8 cellular contexts compared by ENCODE assay signal in the genomic region with DNA sequence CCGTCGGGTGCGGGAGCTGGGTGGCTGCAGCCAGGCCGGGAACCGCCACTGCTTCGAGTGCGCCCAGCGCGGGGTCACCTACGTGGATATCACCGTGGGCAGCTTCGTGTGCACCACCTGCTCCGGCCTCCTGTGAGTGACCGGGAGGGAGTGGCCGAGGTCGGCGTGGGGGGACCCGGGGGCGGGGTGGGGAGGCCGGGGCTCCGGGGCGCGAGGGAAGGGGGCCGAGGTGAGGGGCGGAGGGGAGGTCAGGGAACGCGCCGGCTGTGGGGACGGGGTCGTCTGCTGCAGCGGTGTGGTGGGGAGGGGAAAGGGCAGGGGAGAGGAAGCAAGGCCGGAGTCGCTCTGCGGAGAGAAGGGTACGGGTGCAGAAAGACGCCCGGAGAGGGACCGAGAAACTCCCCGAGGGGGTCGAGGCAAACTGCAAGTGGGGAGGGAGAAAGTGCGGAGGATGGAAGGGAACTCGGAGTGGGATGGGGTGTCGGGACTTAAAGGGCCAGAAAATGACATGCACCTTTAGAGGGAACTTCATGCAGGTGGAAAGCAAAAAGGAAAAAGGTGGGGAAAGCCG. TPM values are rescaled to one million over a fixed set of nuclear protein-coding genes. Genes with fewer than 3 reads are reported as not detected.
A peak's percentile ranks its signal among the peaks of the same experiment; 100 is the strongest.
DNase-seq lines count a peak whose midpoint lies in the region; ATAC-seq and TF ChIP-seq lines count a peak whose summit lies in the region.

No MANE protein-coding gene starts in this region.

- peak overlapping the region; percentile 100 for H3K4me3 Mint-ChIP-seq in activated CD8-positive, alpha-beta T cell treated with anti-CD3 and anti-CD28 coated beads, Interleukin-2, amount 10 ng/mL, durations not matched to agents 7 days and 5 days
- H3K4me3 Mint-ChIP-seq in stimulated activated naive CD8-positive, alpha-beta T cell treated with anti-CD3 and anti-CD28 coated beads, Interleukin-15, amount 100 ng/mL, for 72 hours: peak overlapping the region; percentile 85 to 97

- no peaks in the 10 kb centered on the region for H3K27me3 Mint-ChIP-seq in activated CD8-positive, alpha-beta T cell treated with anti-CD3 and anti-CD28 coated beads, Interleukin-2, amount 10 ng/mL, durations not matched to agents 7 days and 5 days (ENCODE audit: low read depth)
- H3K27me3 Mint-ChIP-seq in stimulated activated naive CD8-positive, alpha-beta T cell treated with anti-CD3 and anti-CD28 coated beads, Interleukin-15, amount 100 ng/mL, for 72 hours: no peaks in the 10 kb centered on the region

- H3K9me3 Mint-ChIP-seq in activated CD8-positive, alpha-beta T cell treated with anti-CD3 and anti-CD28 coated beads, Interleukin-2, amount 10 ng/mL, durations not matched to agents 7 days and 5 days (ENCODE audit: insufficient read depth): no peaks in the 10 kb centered on the region
- H3K9me3 Mint-ChIP-seq in stimulated activated naive CD8-positive, alpha-beta T cell treated with anti-CD3 and anti-CD28 coated beads, Interleukin-15, amount 100 ng/mL, for 72 hours: no peaks in the 10 kb centered on the region

- peak overlapping the region; percentile 87 for H3K27ac Mint-ChIP-seq in activated CD8-positive, alpha-beta T cell treated with anti-CD3 and anti-CD28 coated beads, Interleukin-2, amount 10 ng/mL, durations not matched to agents 7 days and 5 days
- H3K27ac Mint-ChIP-seq in stimulated activated naive CD8-positive, alpha-beta T cell treated with anti-CD3 and anti-CD28 coated beads, Interleukin-15, amount 100 ng/mL, for 72 hours: peak overlapping the region; percentile 96 to 98

- POLR2A ChIA-PET in activated CD8-positive, alpha-beta T cell treated with anti-CD3 and anti-CD28 coated beads, Interleukin-2, amount 10 ng/mL, durations not matched to agents 7 days and 5 days (lab: Charles Lee): interaction anchor here (1.0 to 1.8 kb wide), 6 partner anchors 8 to 111 kb away, joined by 3 to 7 read pairs (median 4); partner anchors contain the start of genes FBXO24, LRCH4 and ZCWPW1

- peak; percentile 17 for DNase-seq in NCI-H82 (lab: John Stamatoyannopoulos, UW)
- no peak for DNase-seq in NCI-H82 treated with DMSO at 0.1 percent for 48 hours (lab: John Stamatoyannopoulos, UW; ENCODE audit: unreplicated experiment)
- peak; percentile 32 for DNase-seq in activated CD8-positive, alpha-beta T cell treated with anti-CD3 and anti-CD28 coated beads, Interleukin-2, amount 10 ng/mL, durations not matched to agents 7 days and 5 days
- DNase-seq in stimulated activated naive CD8-positive, alpha-beta T cell treated with anti-CD3 and anti-CD28 coated beads, Interleukin-15, amount 100 ng/mL, for 72 hours: peak in 1 of 2 donors; percentile 38
- DNase-seq in GDM1 (lab: John Stamatoyannopoulos, UW): no peak
- no peak for DNase-seq in midbrain (lab: John Stamatoyannopoulos, UW)

- no peaks in the 10 kb centered on the region for H3K9me3 ChIP-seq in iPS-18c (ENCODE audit: control insufficient read depth, insufficient read depth, low read length)

- peaks cover 29% of the 10 kb centered on the region for H3K36me3 Mint-ChIP-seq in activated CD8-positive, alpha-beta T cell treated with anti-CD3 and anti-CD28 coated beads, Interleukin-2, amount 10 ng/mL, durations not matched to agents 7 days and 5 days (ENCODE audit: low read depth)

- CTCF ChIA-PET in activated CD8-positive, alpha-beta T cell treated with anti-CD3 and anti-CD28 coated beads, Interleukin-2, amount 10 ng/mL, durations not matched to agents 7 days and 5 days (lab: Charles Lee): interaction anchor here (1.0 to 11.8 kb wide), 6 partner anchors 10 to 153 kb away, joined by 3 to 213 read pairs (median 4); partner anchors contain the start of gene FBXO24

- H3K4me3 ChIP-seq in iPS-18c (ENCODE audit: insufficient read depth, low read depth, low read length): peak overlapping the region; percentile 74

- ATAC-seq in activated CD8-positive, alpha-beta T cell treated with anti-CD3 and anti-CD28 coated beads, Interleukin-2, amount 10 ng/mL, durations not matched to agents 7 days and 5 days: no peak
- ATAC-seq in stimulated activated naive CD8-positive, alpha-beta T cell treated with anti-CD3 and anti-CD28 coated beads, Interleukin-15, amount 100 ng/mL, for 72 hours: no peak
- ATAC-seq in GM18505 (IDR thresholded peaks at IDR 0.05; ENCODE audit: unreplicated experiment): no peak

- H3K4me1 Mint-ChIP-seq in activated CD8-positive, alpha-beta T cell treated with anti-CD3 and anti-CD28 coated beads, Interleukin-2, amount 10 ng/mL, durations not matched to agents 7 days and 5 days (ENCODE audit: low read depth): peaks cover 59% of the 10 kb centered on the region
- H3K4me1 Mint-ChIP-seq in stimulated activated naive CD8-positive, alpha-beta T cell treated with anti-CD3 and anti-CD28 coated beads, Interleukin-15, amount 100 ng/mL, for 72 hours: peaks cover 61% of the 10 kb centered on the region

- TF ChIP-seq POLR2A in GM18505 (IDR thresholded peaks at IDR 0.05; ENCODE audit: borderline replicate concordance, extremely low read depth, insufficient read depth, insufficient read length): no peak

RNA-seq across cellular contexts. Expression of gene AGFG2, which starts 0.5 kb away (rescaled TPM):
- 10 to 100 TPM; 43.0 to 46.0 TPM for total RNA-seq in activated CD8-positive, alpha-beta T cell treated with anti-CD3 and anti-CD28 coated beads, Interleukin-2, amount 10 ng/mL, durations not matched to agents 7 days and 5 days

RNA-seq across cellular contexts. Expression of gene SAP25, which starts 34.2 kb away (rescaled TPM):
- 10 to 100 TPM; 29.8 to 30.0 TPM for total RNA-seq in activated CD8-positive, alpha-beta T cell treated with anti-CD3 and anti-CD28 coated beads, Interleukin-2, amount 10 ng/mL, durations not matched to agents 7 days and 5 days

RNA-seq across cellular contexts. Expression of gene LRCH4, which starts 46.4 kb away (rescaled TPM):
- total RNA-seq in activated CD8-positive, alpha-beta T cell treated with anti-CD3 and anti-CD28 coated beads, Interleukin-2, amount 10 ng/mL, durations not matched to agents 7 days and 5 days: 100 to 1,000 TPM; 191 to 193 TPM

RNA-seq across cellular contexts. Expression of gene FBXO24, which starts 46.6 kb away (rescaled TPM):
- total RNA-seq in activated CD8-positive, alpha-beta T cell treated with anti-CD3 and anti-CD28 coated beads, Interleukin-2, amount 10 ng/mL, durations not matched to agents 7 days and 5 days: under 1 TPM; 0.37 to 0.45 TPM

RNA-seq across cellular contexts. Expression of gene NYAP1, which starts 55.8 kb away (rescaled TPM):
- total RNA-seq in activated CD8-positive, alpha-beta T cell treated with anti-CD3 and anti-CD28 coated beads, Interleukin-2, amount 10 ng/mL, durations not matched to agents 7 days and 5 days: under 1 TPM in 1 of 2 experiments, not detected in 1; 0.23 TPM

Comparison
In these comparisons a context has a peak if more than half of its experiments do, and no peak if none do; other contexts are left out.
1. DNase-seq: peak in NCI-H82 (single experiment) and activated CD8-positive, alpha-beta T cell treated with anti-CD3 and anti-CD28 coated beads, Interleukin-2, amount 10 ng/mL, durations not matched to agents 7 days and 5 days (single experiment); none in NCI-H82 treated with DMSO at 0.1 percent for 48 hours (single experiment), GDM1 (single experiment) and midbrain (single experiment).